18 cellular contexts compared by ENCODE assay signal in genomic region chr6:69887714-69888345, GRCh38. TPM values are rescaled to one million over a fixed set of nuclear protein-coding genes. Genes with fewer than 3 reads are reported as not detected.
"Had no signal": no experiment of that assay in that cellular context is flagged by ENCODE, and none has a peak within 500 bp of the region (broad histone marks: within the 10 kb centered on the region; RNA-seq: fewer than 3 reads in every experiment).

No MANE protein-coding gene starts in this region.

- H3K36me3 Mint-ChIP-seq: activated naive CD4-positive, alpha-beta T cell treated with anti-CD3 and anti-CD28 coated beads, Interleukin-2, amount 50 U/mL, for 24 hours had no signal

- H3K9me3 Mint-ChIP-seq: activated CD4-positive, alpha-beta T cell treated with anti-CD3 and anti-CD28 coated beads, Interleukin-2, amount 10 ng/mL, durations not matched to agents 24 days and 14 days; activated naive CD4-positive, alpha-beta T cell treated with anti-CD3 and anti-CD28 coated beads, Interleukin-2, amount 50 U/mL, for 24 hours had no signal

- FAIRE-seq: pancreas had no signal

- H3K4me1 Mint-ChIP-seq: activated CD4-positive, alpha-beta memory T cell treated with anti-CD3 and anti-CD28 coated beads, Interleukin-2, amount 10 ng/mL, durations not matched to agents 7 days and 5 days; activated CD4-positive, alpha-beta T cell treated with anti-CD3 and anti-CD28 coated beads, Interleukin-2, amount 10 ng/mL, durations not matched to agents 24 days and 14 days; activated naive CD4-positive, alpha-beta T cell treated with anti-CD3 and anti-CD28 coated beads, Interleukin-2, amount 50 U/mL, for 24 hours; nephron progenitor cell; stimulated activated naive CD8-positive, alpha-beta T cell treated with anti-CD3 and anti-CD28 coated beads, Interleukin-15, amount 100 ng/mL, for 72 hours had no signal

- DNase-seq: activated CD4-positive, alpha-beta memory T cell treated with anti-CD3 and anti-CD28 coated beads, Interleukin-2, amount 10 ng/mL, durations not matched to agents 7 days and 5 days; activated CD4-positive, alpha-beta T cell treated with anti-CD3 and anti-CD28 coated beads, Interleukin-2, amount 10 ng/mL, durations not matched to agents 24 days and 14 days; activated gamma-delta T cell treated with Interleukin-2 at 50 U/mL for 16 hours; adrenal gland; central memory CD4-positive, alpha-beta T cell; dermis blood vessel endothelial cell; effector CD8-positive, alpha-beta T cell; foreskin melanocyte; left lung; nephron progenitor cell; pancreas; right cardiac atrium; stimulated activated CD4-positive, alpha-beta T cell treated with anti-CD3 and anti-CD28 coated beads, Interleukin-4, amount 100 ng/mL, for 24 hours; stimulated activated naive CD8-positive, alpha-beta T cell treated with anti-CD3 and anti-CD28 coated beads, Interleukin-15, amount 100 ng/mL, for 72 hours had no signal

- H3K4me3 Mint-ChIP-seq: activated CD4-positive, alpha-beta memory T cell treated with anti-CD3 and anti-CD28 coated beads, Interleukin-2, amount 10 ng/mL, durations not matched to agents 7 days and 5 days; activated CD4-positive, alpha-beta T cell treated with anti-CD3 and anti-CD28 coated beads, Interleukin-2, amount 10 ng/mL, durations not matched to agents 24 days and 14 days; activated naive CD4-positive, alpha-beta T cell treated with anti-CD3 and anti-CD28 coated beads, Interleukin-2, amount 50 U/mL, for 24 hours; nephron progenitor cell; stimulated activated naive CD8-positive, alpha-beta T cell treated with anti-CD3 and anti-CD28 coated beads, Interleukin-15, amount 100 ng/mL, for 72 hours had no signal

- ATAC-seq: left lung, pancreas, right cardiac atrium had no signal

- H3K27ac Mint-ChIP-seq: activated CD4-positive, alpha-beta memory T cell treated with anti-CD3 and anti-CD28 coated beads, Interleukin-2, amount 10 ng/mL, durations not matched to agents 7 days and 5 days; activated CD4-positive, alpha-beta T cell treated with anti-CD3 and anti-CD28 coated beads, Interleukin-2, amount 10 ng/mL, durations not matched to agents 24 days and 14 days; activated naive CD4-positive, alpha-beta T cell treated with anti-CD3 and anti-CD28 coated beads, Interleukin-2, amount 50 U/mL, for 24 hours; nephron progenitor cell had no signal

RNA-seq across cellular contexts. Expression of gene COL19A1, which starts 21.5 kb away (rescaled TPM):
- total RNA-seq: activated CD4-positive, alpha-beta T cell treated with anti-CD3 and anti-CD28 coated beads, Interleukin-2, amount 10 ng/mL, durations not matched to agents 24 days and 14 days; ascending aorta; dermis blood vessel endothelial cell; kidney epithelial cell; pulmonary artery endothelial cell had no signal
